ENCODE assay signal across 31 cellular contexts in genomic region chr6:63305278-63305677, GRCh38. TPM values are rescaled to one million over a fixed set of nuclear protein-coding genes. Genes with fewer than 3 reads are reported as not detected.
DNase-seq lines count a peak whose midpoint lies in the region; ATAC-seq, FAIRE-seq and TF ChIP-seq lines count a peak whose summit lies in the region.
"Had no signal": no experiment of that assay in that cellular context is flagged by ENCODE, and none has a peak within 500 bp of the region (broad histone marks: within the 10 kb centered on the region; RNA-seq: fewer than 3 reads in every experiment).

No MANE protein-coding gene starts in this region.

- no peak for TF ChIP-seq CTCF in fibroblast of mammary gland (conservative IDR thresholded peaks at IDR 0.05; ENCODE audit: control insufficient read depth, insufficient read depth, low read depth, low read length)

- ATAC-seq in GM19455 (IDR thresholded peaks at IDR 0.05; ENCODE audit: unreplicated experiment) (no peak), GM18868 (IDR thresholded peaks at IDR 0.05; ENCODE audit: unreplicated experiment) (no peak)
- ATAC-seq: activated CD8-positive, alpha-beta memory T cell treated with anti-CD3 and anti-CD28 coated beads, Interleukin-2, amount 10 ng/mL, durations not matched to agents 7 days and 5 days; activated T-cell treated with anti-CD3 and anti-CD28 coated beads, Interleukin-2, amount 50 U/mL, for 72 hours; heart right ventricle; natural killer cell had no signal

- FAIRE-seq in HTR-8/SVneo (lab: Jason Lieb, UNC) = no peak

- no peak overlapping the region for H3K4me3 ChIP-seq in fibroblast of mammary gland (ENCODE audit: control insufficient read depth, low read depth, low read length)
- H3K4me3 ChIP-seq: adrenal gland, heart right ventricle, spleen, tibial nerve had no signal

- DNase-seq in DMS53 treated with DMSO at 0.1 percent for 48 hours (lab: John Stamatoyannopoulos, UW; ENCODE audit: unreplicated experiment) (peak; percentile 84), LHCN-M2 (ENCODE audit: low read depth) (peak; percentile 51), fibroblast of mammary gland (ENCODE audit: low read depth) (peak; percentile 12), myocyte (ENCODE audit: low read depth) (peak; percentile 12), HTR-8/SVneo (ENCODE audit: insufficient read length, low spot score) (no peak)
- DNase-seq in activated naive CD4-positive, alpha-beta T cell treated with anti-CD3 and anti-CD28 coated beads, Interleukin-2, amount 50 U/mL, for 16 hours = no peak
- DNase-seq: activated CD8-positive, alpha-beta memory T cell treated with anti-CD3 and anti-CD28 coated beads, Interleukin-2, amount 10 ng/mL, durations not matched to agents 7 days and 5 days; activated naive CD4-positive, alpha-beta T cell treated with Interleukin-2 at 50 U/mL for 16 hours; activated T-cell treated with anti-CD3 and anti-CD28 coated beads, Interleukin-2, amount 50 U/mL, for 72 hours; adrenal gland; DMS79; effector CD4-positive, alpha-beta T cell; GF-D8; GOT3; heart right ventricle; natural killer cell; NCI-H1092 treated with DMSO at 0.1 percent for 48 hours; NCI-H1930; NCI-H524 treated with DMSO at 0.1 percent for 48 hours; occipital lobe; SIG-M5; spleen; SW 1271; T1000; WERI-Rb-1 had no signal

RNA-seq across cellular contexts. Expression of gene LGSN, which starts 14.5 kb away (rescaled TPM):
- total RNA-seq in LHCN-M2 (2014; rRNA removed) = 0.11 TPM in 1 of 2 replicates, not detected in the other
- polyA plus RNA-seq in LHCN-M2 (2012) = not detected
- not detected in 2 replicates for total RNA-seq in myocyte
- polyA plus RNA-seq in myocyte (2012) = not detected
- total RNA-seq: heart right ventricle, mesothelial cell of epicardium, natural killer cell, tibial nerve had no signal
- polyA plus RNA-seq: BJ, heart right ventricle, IgD-negative memory B cell had no signal

Comparison
In these comparisons a context has a peak if more than half of its experiments do, and no peak if none do; other contexts are left out.
1. DNase-seq: peak in DMS53 treated with DMSO at 0.1 percent for 48 hours (single experiment), LHCN-M2 (single experiment), fibroblast of mammary gland (single experiment) and myocyte (single experiment); none in activated naive CD4-positive, alpha-beta T cell treated with anti-CD3 and anti-CD28 coated beads, Interleukin-2, amount 50 U/mL, for 16 hours (single experiment) and HTR-8/SVneo (single experiment).